Comparison of ENCODE assay signal across 8 cellular contexts in the genomic region with DNA sequence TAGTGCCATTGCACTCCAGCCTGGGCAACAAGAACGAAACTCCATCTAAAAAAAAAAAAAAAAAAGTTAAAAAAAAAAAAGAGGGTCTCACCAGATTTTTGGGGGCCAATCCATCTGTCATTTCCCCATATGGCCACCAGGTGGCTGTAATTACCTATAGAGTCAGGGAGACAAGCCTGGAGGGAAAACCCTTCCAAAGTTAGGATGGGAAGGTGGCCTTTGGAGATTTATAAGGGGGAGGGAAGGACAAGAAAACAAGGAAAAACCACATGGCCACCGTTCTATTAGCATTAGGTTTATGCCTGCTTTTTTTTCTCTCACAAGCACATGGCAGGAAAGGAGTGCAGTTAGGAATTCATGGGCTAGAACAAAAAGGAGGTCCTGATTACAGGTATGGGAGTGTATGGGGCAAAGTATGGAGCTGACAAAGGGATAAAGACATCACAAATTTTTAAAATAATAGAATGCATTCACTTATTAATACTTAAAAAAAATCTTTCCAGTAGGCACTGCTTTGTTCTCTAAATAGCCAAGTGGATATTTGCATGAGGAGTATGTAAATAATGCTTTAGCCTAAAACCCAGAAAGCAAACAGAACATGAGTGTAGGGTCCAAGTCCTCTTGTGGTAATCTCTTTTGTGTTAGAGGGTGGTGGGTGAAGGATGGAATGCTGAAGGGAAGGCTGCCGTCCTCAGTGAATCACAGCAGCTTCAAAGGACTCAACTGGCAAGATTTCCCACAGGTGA. TPM values are rescaled to one million over a fixed set of nuclear protein-coding genes. Genes with fewer than 3 reads are reported as not detected.
DNase-seq lines count a peak whose midpoint lies in the region; ATAC-seq, FAIRE-seq and TF ChIP-seq lines count a peak whose summit lies in the region.

No MANE protein-coding gene starts in this region.

- no peak for DNase-seq in BE2C
- DNase-seq in NT2/D1 (ENCODE audit: low read depth, low spot score): no peak
- DNase-seq in breast epithelium (ENCODE audit: low spot score in 2 of 2): peak in 1 of 2 donors; percentile 45
- DNase-seq in HepG2 (ENCODE audit: low spot score): peak; percentile 91
- no peak for DNase-seq in AG08396 (ENCODE audit: low spot score)

- H3K79me2 ChIP-seq in HepG2 (ENCODE audit: insufficient read depth, low read length): peaks cover 8% of the 10 kb centered on the region

- H3K36me3 ChIP-seq in BE2C (peaks cover 4% of the 10 kb centered on the region; the same call in 1 of the 2 replicates), NT2/D1 (ENCODE audit: insufficient read depth, insufficient read length, low read length) (peaks cover 43% of the 10 kb centered on the region), breast epithelium (no peaks in the 10 kb centered on the region), HepG2 (replicated peaks in 1 of 2; ENCODE audit: control insufficient read depth in 1 of 2, insufficient read depth in 2 of 2, low read length in 2 of 2) (no peaks in the 10 kb centered on the region)

- in situ Hi-C loops in HepG2 (cut with HindIII; ENCODE audit: extremely low pct_ligation_motif_present, low pct_unique_long_range_greater_than_20kb): no loop called here

- POLR2A ChIA-PET in HepG2 (lab: Yijun Ruan, JAX): interaction anchor here (0.9 to 1.6 kb wide), 3 partner anchors 20 to 26 kb away, joined by 3 to 4 read pairs (median 3); a partner anchor contains a TSS

- ATAC-seq in HepG2 (peak; percentile 77), HG02884 (IDR thresholded peaks at IDR 0.05; ENCODE audit: unreplicated experiment) (no peak), GM21529 (IDR thresholded peaks at IDR 0.05; ENCODE audit: unreplicated experiment) (no peak)

- H3K27ac ChIP-seq in breast epithelium: no peak overlapping the region
- H3K27ac ChIP-seq in HepG2 (ENCODE audit: extremely low read length, insufficient read depth, low read length): peak overlapping the region; percentile 81

- intact Hi-C loops in breast epithelium (cut with DNase I; ENCODE audit: low total_unique reads): loop anchor here (10.0 kb wide), 1 partner anchor 52 kb away; a partner anchor contains a TSS
- intact Hi-C loops in HepG2 (cut with micrococcal nuclease; ENCODE audit: unreplicated experiment): loop anchor here (1.0 to 5.0 kb wide), 3 partner anchors 23 to 124 kb away; no protein-coding TSS in a partner anchor

- TF ChIP-seq EP300 in HepG2 (IDR thresholded peaks at IDR 0.05; ENCODE audit: low read depth in 2 of 2, low read length in 2 of 2) (peak in 1 of 2 experiments; percentile 82; a peak in 2 of 4 replicates), HepG2 (CRISPR knock-in tag; IDR thresholded peaks at IDR 0.05; ENCODE audit: borderline replicate concordance) (no peak)

- H3K4me1 ChIP-seq in BE2C (no peaks in the 10 kb centered on the region), NT2/D1 (ENCODE audit: insufficient read depth, insufficient read length) (no peaks in the 10 kb centered on the region), breast epithelium (peaks cover 0 to 11% of the 10 kb centered on the region in 2 donors), HepG2 (ENCODE audit: insufficient read depth, low read length) (peaks cover 64% of the 10 kb centered on the region)

- H3K4me3 ChIP-seq in BE2C (ENCODE audit: low read depth, low read length) (no peak overlapping the region), NT2/D1 (ENCODE audit: insufficient read length, low read depth) (no peak overlapping the region), breast epithelium (no peak overlapping the region), HepG2 (replicated peaks in 1 of 3; ENCODE audit: insufficient read depth in 1 of 3, low read depth in 2 of 3, low read length in 3 of 3) (peak overlapping the region in 1 of 3 experiments; percentile 11; a peak in 1 of 6 replicates)

- TF ChIP-seq CTCF in BE2C (IDR thresholded peaks at IDR 0.05; ENCODE audit: low read depth, low read length) (peak; percentile 56), GM12873 (IDR thresholded peaks at IDR 0.05; ENCODE audit: insufficient read depth, low read depth, low read length, missing control alignments) (peak; percentile 69), breast epithelium (IDR thresholded peaks at IDR 0.05) (peak; percentile 89 to 92 (median 91)), HepG2 (CRISPR knock-in tag; IDR thresholded peaks at IDR 0.05) (peak; percentile 78)

- peak; percentile 82 for FAIRE-seq in HepG2 (lab: Jason Lieb, UNC)

- H3K9me3 ChIP-seq in BE2C (no peaks in the 10 kb centered on the region), NT2/D1 (ENCODE audit: insufficient read depth, low read length) (peaks cover 5% of the 10 kb centered on the region; the same call in 1 of the 2 replicates), breast epithelium (no peaks in the 10 kb centered on the region), HepG2 (ENCODE audit: low read length) (peaks cover 8% of the 10 kb centered on the region)

- peak; percentile 71 for TF ChIP-seq RAD21 in HepG2 (CRISPR knock-in tag; IDR thresholded peaks at IDR 0.05)

- no peak overlapping the region for H2AFZ ChIP-seq in HepG2 (ENCODE audit: low read length)

- H3K4me2 ChIP-seq in HepG2 (ENCODE audit: low read depth, low read length): peak overlapping the region; percentile 64

- peak overlapping the region; percentile 57 for H3K9ac ChIP-seq in NT2/D1 (ENCODE audit: insufficient read length, low read depth)
- H3K9ac ChIP-seq in HepG2 (ENCODE audit: insufficient read depth, low read depth, low read length): peak overlapping the region; percentile 52; the same call in 1 of the 2 replicates

- TF ChIP-seq POLR2A in breast epithelium (IDR thresholded peaks at IDR 0.05) (no peak), HepG2 (IDR thresholded peaks at IDR 0.05; ENCODE audit: insufficient read depth in 1 of 2, low read depth in 2 of 2, low read length in 2 of 2) (no peak)

- no peaks in the 10 kb centered on the region for H4K20me1 ChIP-seq in HepG2 (ENCODE audit: insufficient read depth, low read length)

- WGBS in HepG2 (ENCODE audit: low lambda C conversion rate): 2% methylated on average over 3 of the region's 3 CpGs

- CTCF ChIA-PET in HepG2 (lab: Yijun Ruan, JAX; ENCODE audit: low intra/inter-chr PET ratio, low total read pairs): interaction anchor here (0.9 to 3.3 kb wide), 6 partner anchors 25 to 195 kb away, joined by 3 to 39 read pairs (median 6); a partner anchor contains a TSS

- H3K27me3 ChIP-seq in BE2C (no peaks in the 10 kb centered on the region), NT2/D1 (ENCODE audit: insufficient read depth, insufficient read length) (no peaks in the 10 kb centered on the region), breast epithelium (no peaks in the 10 kb centered on the region), HepG2 (ENCODE audit: control insufficient read depth in 1 of 2, insufficient read depth in 2 of 2, low read length in 2 of 2) (no peaks in the 10 kb centered on the region; a peak in 1 of 5 replicates)

- BruUV-seq in HepG2 (replicated peaks; lab: Mats Ljungman, UMichigan): no TSS peak

RNA-seq across cellular contexts. Expression of a gene that starts 5.1 kb away (rescaled TPM):
- 21.6 TPM for polyA plus RNA-seq in BE2C (2012; ENCODE audit: insufficient read depth, insufficient read length, low read depth)
- total RNA-seq in breast epithelium (10 to 100 TPM in 2 of 3 donors, 1 to 10 TPM in 1; 8.2 to 20.5 (median 13.4) TPM), HepG2 (2016; rRNA removed; fragmentation: Illumina TruSeq; extraction: Trizol) (17.0 and 21.4 TPM in 2 replicates)
- total RNA-seq in HepG2 (2016; cell fraction: cytosol; rRNA removed; fragmentation: Illumina TruSeq; extraction: Trizol; ENCODE audit: low read depth): 1.1 TPM in 2 replicates
- total RNA-seq in HepG2 (2016; cell fraction: insoluble cytoplasmic fraction; rRNA removed; fragmentation: Illumina TruSeq; extraction: Trizol): 16.9 and 20.4 TPM in 2 replicates
- 9.5 and 12.3 TPM in 2 replicates for total RNA-seq in HepG2 (2016; cell fraction: membrane; rRNA removed; fragmentation: Illumina TruSeq; extraction: Trizol)
- total RNA-seq in HepG2 (2016; cell fraction: nucleus; rRNA removed; fragmentation: Illumina TruSeq; extraction: Trizol): 9.1 and 10.0 TPM in 2 replicates
- polyA plus RNA-seq in HepG2 (2011; rRNA removed): 7.9 and 8.9 TPM in 2 replicates
- polyA plus RNA-seq in HepG2 (2011; cell fraction: cytosol; rRNA removed): 7.7 and 8.1 TPM in 2 replicates
- polyA plus RNA-seq in HepG2 (2011; cell fraction: nucleus; rRNA removed): 7.1 and 7.3 TPM in 2 replicates
- 5.1 and 7.4 TPM in 2 replicates for polyA plus RNA-seq in HepG2 (2012)
- 1.4 and 1.9 TPM in 2 replicates for polyA plus RNA-seq in HepG2 (2016; cell fraction: cytosol; fragmentation: Illumina TruSeq; extraction: Trizol; ENCODE audit: low read depth)
- 20.6 and 21.0 TPM in 2 replicates for polyA plus RNA-seq in HepG2 (2016; cell fraction: insoluble cytoplasmic fraction; fragmentation: Illumina TruSeq; extraction: Trizol; ENCODE audit: low read depth)
- polyA plus RNA-seq in HepG2 (2016; cell fraction: membrane; fragmentation: Illumina TruSeq; extraction: Trizol; ENCODE audit: low read depth): 6.2 and 7.1 TPM in 2 replicates
- polyA plus RNA-seq in HepG2 (2016; cell fraction: nucleus; fragmentation: Illumina TruSeq; extraction: Trizol; ENCODE audit: insufficient read depth, low read depth): 14.1 and 14.8 TPM in 2 replicates
- polyA minus RNA-seq in HepG2 (2011; rRNA and poly(A)+ RNA removed; ENCODE audit: low replicate concordance): 9.3 and 30.2 TPM in 2 replicates
- 4.3 and 5.6 TPM in 2 replicates for polyA minus RNA-seq in HepG2 (2011; cell fraction: cytosol; rRNA and poly(A)+ RNA removed)
- 4.2 and 6.0 TPM in 2 replicates for polyA minus RNA-seq in HepG2 (2011; cell fraction: nucleus; rRNA and poly(A)+ RNA removed)

RNA-seq across cellular contexts. Expression of a gene that starts 5.5 kb away (rescaled TPM):
- polyA plus RNA-seq in BE2C (2012; ENCODE audit: insufficient read depth, insufficient read length, low read depth): 331 TPM
- total RNA-seq in breast epithelium (10 to 100 TPM; 84.7 to 92.4 (median 89.9) TPM), HepG2 (2016; rRNA removed; fragmentation: Illumina TruSeq; extraction: Trizol) (91.6 and 105 TPM in 2 replicates)
- total RNA-seq in HepG2 (2016; cell fraction: cytosol; rRNA removed; fragmentation: Illumina TruSeq; extraction: Trizol; ENCODE audit: low read depth): 62.3 and 74.3 TPM in 2 replicates
- total RNA-seq in HepG2 (2016; cell fraction: insoluble cytoplasmic fraction; rRNA removed; fragmentation: Illumina TruSeq; extraction: Trizol): 94.6 and 120 TPM in 2 replicates
- total RNA-seq in HepG2 (2016; cell fraction: membrane; rRNA removed; fragmentation: Illumina TruSeq; extraction: Trizol): 54.2 and 67.7 TPM in 2 replicates
- 37.3 and 42.0 TPM in 2 replicates for total RNA-seq in HepG2 (2016; cell fraction: nucleus; rRNA removed; fragmentation: Illumina TruSeq; extraction: Trizol)
- polyA plus RNA-seq in HepG2 (2011; rRNA removed): 43.9 and 46.9 TPM in 2 replicates
- 35.2 and 66.3 TPM in 2 replicates for polyA plus RNA-seq in HepG2 (2011; cell fraction: cytosol; rRNA removed)
- 36.8 and 49.2 TPM in 2 replicates for polyA plus RNA-seq in HepG2 (2011; cell fraction: nucleus; rRNA removed)
- 19.2 and 22.5 TPM in 2 replicates for polyA plus RNA-seq in HepG2 (2012)
- polyA plus RNA-seq in HepG2 (2016; cell fraction: cytosol; fragmentation: Illumina TruSeq; extraction: Trizol; ENCODE audit: low read depth): 53.8 and 75.0 TPM in 2 replicates
- polyA plus RNA-seq in HepG2 (2016; cell fraction: insoluble cytoplasmic fraction; fragmentation: Illumina TruSeq; extraction: Trizol; ENCODE audit: low read depth): 69.5 and 79.8 TPM in 2 replicates
- polyA plus RNA-seq in HepG2 (2016; cell fraction: membrane; fragmentation: Illumina TruSeq; extraction: Trizol; ENCODE audit: low read depth): 39.8 and 49.0 TPM in 2 replicates
- 46.6 and 50.5 TPM in 2 replicates for polyA plus RNA-seq in HepG2 (2016; cell fraction: nucleus; fragmentation: Illumina TruSeq; extraction: Trizol; ENCODE audit: insufficient read depth, low read depth)
- polyA minus RNA-seq in HepG2 (2011; rRNA and poly(A)+ RNA removed; ENCODE audit: low replicate concordance): 21.5 and 58.0 TPM in 2 replicates
- 35.5 and 51.8 TPM in 2 replicates for polyA minus RNA-seq in HepG2 (2011; cell fraction: cytosol; rRNA and poly(A)+ RNA removed)
- polyA minus RNA-seq in HepG2 (2011; cell fraction: nucleus; rRNA and poly(A)+ RNA removed): 13.3 and 23.4 TPM in 2 replicates

RNA-seq across cellular contexts. Expression of a gene that starts 8.0 kb away (rescaled TPM):
- 98.8 TPM for polyA plus RNA-seq in BE2C (2012; ENCODE audit: insufficient read depth, insufficient read length, low read depth)
- total RNA-seq in breast epithelium: 10 to 100 TPM in 1 of 3 donors, 1 to 10 TPM in 2; 4.8 to 21.0 (median 5.7) TPM
- 0.31 TPM in 1 of 2 replicates, not detected in the other for total RNA-seq in HepG2 (2016; rRNA removed; fragmentation: Illumina TruSeq; extraction: Trizol)
- total RNA-seq in HepG2 (2016; cell fraction: cytosol; rRNA removed; fragmentation: Illumina TruSeq; extraction: Trizol; ENCODE audit: low read depth): not detected in 2 replicates
- 0.19 TPM in 1 of 2 replicates, not detected in the other for total RNA-seq in HepG2 (2016; cell fraction: insoluble cytoplasmic fraction; rRNA removed; fragmentation: Illumina TruSeq; extraction: Trizol)
- total RNA-seq in HepG2 (2016; cell fraction: membrane; rRNA removed; fragmentation: Illumina TruSeq; extraction: Trizol): not detected in 2 replicates
- total RNA-seq in HepG2 (2016; cell fraction: nucleus; rRNA removed; fragmentation: Illumina TruSeq; extraction: Trizol): 1.1 TPM in 1 of 2 replicates, not detected in the other
- polyA plus RNA-seq in HepG2 (2011; rRNA removed): 0.66 and 0.84 TPM in 2 replicates
- polyA plus RNA-seq in HepG2 (2011; cell fraction: cytosol; rRNA removed): 0.08 and 0.43 TPM in 2 replicates
- 7.3 and 9.6 TPM in 2 replicates for polyA plus RNA-seq in HepG2 (2011; cell fraction: nucleus; rRNA removed)
- polyA plus RNA-seq in HepG2 (2012): 0.51 and 1.9 TPM in 2 replicates
- polyA plus RNA-seq in HepG2 (2016; cell fraction: cytosol; fragmentation: Illumina TruSeq; extraction: Trizol; ENCODE audit: low read depth): 0.26 and 0.33 TPM in 2 replicates
- 0.28 and 0.30 TPM in 2 replicates for polyA plus RNA-seq in HepG2 (2016; cell fraction: insoluble cytoplasmic fraction; fragmentation: Illumina TruSeq; extraction: Trizol; ENCODE audit: low read depth)
- 0.23 and 0.27 TPM in 2 replicates for polyA plus RNA-seq in HepG2 (2016; cell fraction: membrane; fragmentation: Illumina TruSeq; extraction: Trizol; ENCODE audit: low read depth)
- polyA plus RNA-seq in HepG2 (2016; cell fraction: nucleus; fragmentation: Illumina TruSeq; extraction: Trizol; ENCODE audit: insufficient read depth, low read depth): 4.6 and 6.5 TPM in 2 replicates
- polyA minus RNA-seq in HepG2 (2011; rRNA and poly(A)+ RNA removed; ENCODE audit: low replicate concordance): 0.36 TPM in 1 of 2 replicates, not detected in the other
- polyA minus RNA-seq in HepG2 (2011; cell fraction: cytosol; rRNA and poly(A)+ RNA removed): not detected in 2 replicates
- 1.3 and 2.7 TPM in 2 replicates for polyA minus RNA-seq in HepG2 (2011; cell fraction: nucleus; rRNA and poly(A)+ RNA removed)

RNA-seq across cellular contexts. Expression of a gene that starts 25.7 kb away (rescaled TPM):
- 66.8 TPM for polyA plus RNA-seq in BE2C (2012; ENCODE audit: insufficient read depth, insufficient read length, low read depth)
- 10 to 100 TPM; 47.5 to 99.0 (median 90.0) TPM for total RNA-seq in breast epithelium
- 3.3 and 3.7 TPM in 2 replicates for total RNA-seq in HepG2 (2016; rRNA removed; fragmentation: Illumina TruSeq; extraction: Trizol)
- total RNA-seq in HepG2 (2016; cell fraction: cytosol; rRNA removed; fragmentation: Illumina TruSeq; extraction: Trizol; ENCODE audit: low read depth): 0.20 and 0.53 TPM in 2 replicates
- total RNA-seq in HepG2 (2016; cell fraction: insoluble cytoplasmic fraction; rRNA removed; fragmentation: Illumina TruSeq; extraction: Trizol): 1.6 and 3.6 TPM in 2 replicates
- 1.1 and 3.2 TPM in 2 replicates for total RNA-seq in HepG2 (2016; cell fraction: membrane; rRNA removed; fragmentation: Illumina TruSeq; extraction: Trizol)
- 4.7 and 9.3 TPM in 2 replicates for total RNA-seq in HepG2 (2016; cell fraction: nucleus; rRNA removed; fragmentation: Illumina TruSeq; extraction: Trizol)
- polyA plus RNA-seq in HepG2 (2011; rRNA removed): 2.7 and 3.3 TPM in 2 replicates
- polyA plus RNA-seq in HepG2 (2011; cell fraction: cytosol; rRNA removed): 1.8 and 1.9 TPM in 2 replicates
- polyA plus RNA-seq in HepG2 (2011; cell fraction: nucleus; rRNA removed): 21.5 and 21.6 TPM in 2 replicates
- 6.4 and 10.0 TPM in 2 replicates for polyA plus RNA-seq in HepG2 (2012)
- 0.57 and 0.75 TPM in 2 replicates for polyA plus RNA-seq in HepG2 (2016; cell fraction: cytosol; fragmentation: Illumina TruSeq; extraction: Trizol; ENCODE audit: low read depth)
- polyA plus RNA-seq in HepG2 (2016; cell fraction: insoluble cytoplasmic fraction; fragmentation: Illumina TruSeq; extraction: Trizol; ENCODE audit: low read depth): 1.8 and 5.2 TPM in 2 replicates
- 1.1 and 1.3 TPM in 2 replicates for polyA plus RNA-seq in HepG2 (2016; cell fraction: membrane; fragmentation: Illumina TruSeq; extraction: Trizol; ENCODE audit: low read depth)
- 15.5 and 16.4 TPM in 2 replicates for polyA plus RNA-seq in HepG2 (2016; cell fraction: nucleus; fragmentation: Illumina TruSeq; extraction: Trizol; ENCODE audit: insufficient read depth, low read depth)
- 8.0 and 73.1 TPM in 2 replicates for polyA minus RNA-seq in HepG2 (2011; rRNA and poly(A)+ RNA removed; ENCODE audit: low replicate concordance)
- 3.3 and 3.9 TPM in 2 replicates for polyA minus RNA-seq in HepG2 (2011; cell fraction: cytosol; rRNA and poly(A)+ RNA removed)
- 9.1 and 12.4 TPM in 2 replicates for polyA minus RNA-seq in HepG2 (2011; cell fraction: nucleus; rRNA and poly(A)+ RNA removed)

RNA-seq across cellular contexts. Expression of a gene that starts 28.8 kb away (rescaled TPM):
- polyA plus RNA-seq in BE2C (2012; ENCODE audit: insufficient read depth, insufficient read length, low read depth): 28.2 TPM
- total RNA-seq in breast epithelium: 10 to 100 TPM in 2 of 3 donors, 1 to 10 TPM in 1; 6.4 to 89.7 (median 10.5) TPM
- total RNA-seq in HepG2 (2016; rRNA removed; fragmentation: Illumina TruSeq; extraction: Trizol): 2.1 and 2.2 TPM in 2 replicates
- 0.30 and 1.9 TPM in 2 replicates for total RNA-seq in HepG2 (2016; cell fraction: cytosol; rRNA removed; fragmentation: Illumina TruSeq; extraction: Trizol; ENCODE audit: low read depth)
- 1.3 and 1.6 TPM in 2 replicates for total RNA-seq in HepG2 (2016; cell fraction: insoluble cytoplasmic fraction; rRNA removed; fragmentation: Illumina TruSeq; extraction: Trizol)
- 1.7 and 3.1 TPM in 2 replicates for total RNA-seq in HepG2 (2016; cell fraction: membrane; rRNA removed; fragmentation: Illumina TruSeq; extraction: Trizol)
- total RNA-seq in HepG2 (2016; cell fraction: nucleus; rRNA removed; fragmentation: Illumina TruSeq; extraction: Trizol): 5.8 and 6.2 TPM in 2 replicates
- polyA plus RNA-seq in HepG2 (2011; rRNA removed): 1.3 and 1.9 TPM in 2 replicates
- 0.42 and 0.82 TPM in 2 replicates for polyA plus RNA-seq in HepG2 (2011; cell fraction: cytosol; rRNA removed)
- 18.1 and 23.2 TPM in 2 replicates for polyA plus RNA-seq in HepG2 (2011; cell fraction: nucleus; rRNA removed)
- polyA plus RNA-seq in HepG2 (2012): 8.4 and 13.6 TPM in 2 replicates
- 0.37 and 0.83 TPM in 2 replicates for polyA plus RNA-seq in HepG2 (2016; cell fraction: cytosol; fragmentation: Illumina TruSeq; extraction: Trizol; ENCODE audit: low read depth)
- polyA plus RNA-seq in HepG2 (2016; cell fraction: insoluble cytoplasmic fraction; fragmentation: Illumina TruSeq; extraction: Trizol; ENCODE audit: low read depth): 2.4 and 4.0 TPM in 2 replicates
- 0.80 and 1.7 TPM in 2 replicates for polyA plus RNA-seq in HepG2 (2016; cell fraction: membrane; fragmentation: Illumina TruSeq; extraction: Trizol; ENCODE audit: low read depth)
- polyA plus RNA-seq in HepG2 (2016; cell fraction: nucleus; fragmentation: Illumina TruSeq; extraction: Trizol; ENCODE audit: insufficient read depth, low read depth): 21.8 and 22.9 TPM in 2 replicates
- polyA minus RNA-seq in HepG2 (2011; rRNA and poly(A)+ RNA removed; ENCODE audit: low replicate concordance): 3.6 and 8.2 TPM in 2 replicates
- 2.2 and 3.8 TPM in 2 replicates for polyA minus RNA-seq in HepG2 (2011; cell fraction: cytosol; rRNA and poly(A)+ RNA removed)
- polyA minus RNA-seq in HepG2 (2011; cell fraction: nucleus; rRNA and poly(A)+ RNA removed): 18.7 and 21.1 TPM in 2 replicates
